ENCODE assay signal across 1 cellular context in the genomic region with DNA sequence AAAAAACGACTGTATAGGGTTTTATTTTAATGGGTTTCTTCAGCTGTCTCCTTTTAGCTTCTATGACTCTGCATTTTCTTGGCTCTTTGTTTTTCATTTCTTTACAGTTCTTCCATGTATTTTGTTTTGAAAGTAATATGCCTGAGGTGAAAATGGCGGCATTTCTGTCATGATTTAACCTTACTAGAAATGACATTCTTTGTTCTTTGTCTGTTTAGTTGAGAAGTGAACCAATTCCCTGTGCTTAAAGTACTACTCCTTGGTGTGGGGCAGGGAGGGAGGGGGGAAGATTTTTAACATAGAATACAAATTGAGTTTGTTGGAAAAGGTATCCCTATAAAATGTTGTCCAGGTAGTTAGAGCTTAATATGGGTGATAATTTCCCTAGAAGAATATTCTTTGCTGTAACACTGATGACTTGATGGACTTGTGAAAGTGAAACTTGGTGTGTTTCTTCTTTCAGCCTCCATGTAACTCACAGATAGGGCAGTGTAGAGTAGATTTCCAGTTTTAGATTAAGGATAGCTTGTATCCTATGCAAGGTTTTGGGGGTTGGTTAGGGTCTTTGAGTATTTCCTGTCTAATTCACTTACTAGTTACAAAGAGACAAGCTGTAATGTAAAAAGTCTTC.
TF ChIP-seq lines count a peak whose summit lies in the region.

No MANE protein-coding gene starts in this region.

TF ChIP-seq in GM12878, 131 proteins besides CTCF, POLR2A, EP300 and RAD21:
- TF ChIP-seq NRF1 (conservative IDR thresholded peaks at IDR 0.05; ENCODE audit: low read depth, low read length) (no peak), SIN3A (IDR thresholded peaks at IDR 0.05; ENCODE audit: low read depth, low read length) (no peak), ZZZ3 (IDR thresholded peaks at IDR 0.05; ENCODE audit: control insufficient read depth, insufficient read length, low read depth) (no peak), ATF7 (IDR thresholded peaks at IDR 0.05; ENCODE audit: low read depth) (no peak), CHD4 (IDR thresholded peaks at IDR 0.05) (no peak), PML (IDR thresholded peaks at IDR 0.05; ENCODE audit: low read length) (no peak), PAX8 (IDR thresholded peaks at IDR 0.05) (no peak), RB1 (IDR thresholded peaks at IDR 0.05; ENCODE audit: borderline replicate concordance) (no peak), ZNF217 (IDR thresholded peaks at IDR 0.05) (no peak), NR2C2 (IDR thresholded peaks at IDR 0.05; ENCODE audit: borderline replicate concordance, control insufficient read depth, insufficient read length, low read depth) (no peak), SPI1 (IDR thresholded peaks at IDR 0.05; ENCODE audit: borderline replicate concordance, insufficient read depth, low read depth, low read length) (no peak), SMAD1 (IDR thresholded peaks at IDR 0.05; ENCODE audit: low read depth, partially characterized antibody) (no peak), NFXL1 (IDR thresholded peaks at IDR 0.05; ENCODE audit: borderline replicate concordance) (no peak), SIX5 (IDR thresholded peaks at IDR 0.05; ENCODE audit: low read depth, low read length, severe bottlenecking) (no peak), ESRRA (IDR thresholded peaks at IDR 0.05; ENCODE audit: low read length) (no peak), BRCA1 (IDR thresholded peaks at IDR 0.05; ENCODE audit: low read depth, low read length) (no peak), MYB (IDR thresholded peaks at IDR 0.05; ENCODE audit: borderline replicate concordance, low read depth, low read length) (no peak), ATF3 (IDR thresholded peaks at IDR 0.05; ENCODE audit: borderline replicate concordance, extremely low read depth, low read depth, low read length) (no peak)
- TF ChIP-seq, protein P1, sequence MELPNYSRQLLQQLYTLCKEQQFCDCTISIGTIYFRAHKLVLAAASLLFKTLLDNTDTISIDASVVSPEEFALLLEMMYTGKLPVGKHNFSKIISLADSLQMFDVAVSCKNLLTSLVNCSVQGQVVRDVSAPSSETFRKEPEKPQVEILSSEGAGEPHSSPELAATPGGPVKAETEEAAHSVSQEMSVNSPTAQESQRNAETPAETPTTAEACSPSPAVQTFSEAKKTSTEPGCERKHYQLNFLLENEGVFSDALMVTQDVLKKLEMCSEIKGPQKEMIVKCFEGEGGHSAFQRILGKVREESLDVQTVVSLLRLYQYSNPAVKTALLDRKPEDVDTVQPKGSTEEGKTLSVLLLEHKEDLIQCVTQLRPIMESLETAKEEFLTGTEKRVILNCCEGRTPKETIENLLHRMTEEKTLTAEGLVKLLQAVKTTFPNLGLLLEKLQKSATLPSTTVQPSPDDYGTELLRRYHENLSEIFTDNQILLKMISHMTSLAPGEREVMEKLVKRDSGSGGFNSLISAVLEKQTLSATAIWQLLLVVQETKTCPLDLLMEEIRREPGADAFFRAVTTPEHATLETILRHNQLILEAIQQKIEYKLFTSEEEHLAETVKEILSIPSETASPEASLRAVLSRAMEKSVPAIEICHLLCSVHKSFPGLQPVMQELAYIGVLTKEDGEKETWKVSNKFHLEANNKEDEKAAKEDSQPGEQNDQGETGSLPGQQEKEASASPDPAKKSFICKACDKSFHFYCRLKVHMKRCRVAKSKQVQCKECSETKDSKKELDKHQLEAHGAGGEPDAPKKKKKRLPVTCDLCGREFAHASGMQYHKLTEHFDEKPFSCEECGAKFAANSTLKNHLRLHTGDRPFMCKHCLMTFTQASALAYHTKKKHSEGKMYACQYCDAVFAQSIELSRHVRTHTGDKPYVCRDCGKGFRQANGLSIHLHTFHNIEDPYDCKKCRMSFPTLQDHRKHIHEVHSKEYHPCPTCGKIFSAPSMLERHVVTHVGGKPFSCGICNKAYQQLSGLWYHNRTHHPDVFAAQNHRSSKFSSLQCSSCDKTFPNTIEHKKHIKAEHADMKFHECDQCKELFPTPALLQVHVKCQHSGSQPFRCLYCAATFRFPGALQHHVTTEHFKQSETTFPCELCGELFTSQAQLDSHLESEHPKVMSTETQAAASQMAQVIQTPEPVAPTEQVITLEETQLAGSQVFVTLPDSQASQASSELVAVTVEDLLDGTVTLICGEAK (IDR thresholded peaks at IDR 0.05; ENCODE audit: borderline replicate concordance), result no peak
- TF ChIP-seq, protein P2, sequence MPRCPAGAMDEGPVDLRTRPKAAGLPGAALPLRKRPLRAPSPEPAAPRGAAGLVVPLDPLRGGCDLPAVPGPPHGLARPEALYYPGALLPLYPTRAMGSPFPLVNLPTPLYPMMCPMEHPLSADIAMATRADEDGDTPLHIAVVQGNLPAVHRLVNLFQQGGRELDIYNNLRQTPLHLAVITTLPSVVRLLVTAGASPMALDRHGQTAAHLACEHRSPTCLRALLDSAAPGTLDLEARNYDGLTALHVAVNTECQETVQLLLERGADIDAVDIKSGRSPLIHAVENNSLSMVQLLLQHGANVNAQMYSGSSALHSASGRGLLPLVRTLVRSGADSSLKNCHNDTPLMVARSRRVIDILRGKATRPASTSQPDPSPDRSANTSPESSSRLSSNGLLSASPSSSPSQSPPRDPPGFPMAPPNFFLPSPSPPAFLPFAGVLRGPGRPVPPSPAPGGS (IDR thresholded peaks at IDR 0.05; ENCODE audit: borderline replicate concordance, insufficient read depth, low read depth, low read length, poor library complexity, severe bottlenecking), result no peak
TF ChIP-seq in GM12878: peak in this region for 0.
